Comparison of ENCODE assay signal across 1 cellular context in the genomic region with DNA sequence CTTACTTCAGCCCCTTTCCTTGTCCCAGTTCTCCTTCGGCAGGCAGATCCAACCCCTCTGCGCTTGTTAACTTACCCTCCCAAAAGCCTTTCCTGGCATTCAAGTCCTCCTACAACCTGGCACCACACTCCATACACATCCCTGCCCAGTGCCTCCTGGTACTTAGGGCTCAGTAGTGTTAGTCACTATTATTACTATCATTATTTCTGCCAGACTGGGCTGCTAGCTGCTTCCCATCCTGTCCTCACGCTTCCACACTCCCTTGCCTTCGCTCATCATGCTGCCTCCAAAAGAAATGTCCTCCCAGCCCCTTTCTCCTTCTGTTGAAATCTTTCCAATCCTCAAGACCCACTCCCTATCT.
TF ChIP-seq lines count a peak whose summit lies in the region.

No MANE protein-coding gene starts in this region.

TF ChIP-seq in H1, 55 proteins besides CTCF, POLR2A, EP300 and RAD21:
- TF ChIP-seq POLR2AphosphoS5 (IDR thresholded peaks at IDR 0.05; ENCODE audit: low read depth, low read length) (no peak), MAFK (IDR thresholded peaks at IDR 0.05; ENCODE audit: low read depth, low read length) (no peak)
